ENCODE assay signal across 8 cellular contexts in the genomic region with DNA sequence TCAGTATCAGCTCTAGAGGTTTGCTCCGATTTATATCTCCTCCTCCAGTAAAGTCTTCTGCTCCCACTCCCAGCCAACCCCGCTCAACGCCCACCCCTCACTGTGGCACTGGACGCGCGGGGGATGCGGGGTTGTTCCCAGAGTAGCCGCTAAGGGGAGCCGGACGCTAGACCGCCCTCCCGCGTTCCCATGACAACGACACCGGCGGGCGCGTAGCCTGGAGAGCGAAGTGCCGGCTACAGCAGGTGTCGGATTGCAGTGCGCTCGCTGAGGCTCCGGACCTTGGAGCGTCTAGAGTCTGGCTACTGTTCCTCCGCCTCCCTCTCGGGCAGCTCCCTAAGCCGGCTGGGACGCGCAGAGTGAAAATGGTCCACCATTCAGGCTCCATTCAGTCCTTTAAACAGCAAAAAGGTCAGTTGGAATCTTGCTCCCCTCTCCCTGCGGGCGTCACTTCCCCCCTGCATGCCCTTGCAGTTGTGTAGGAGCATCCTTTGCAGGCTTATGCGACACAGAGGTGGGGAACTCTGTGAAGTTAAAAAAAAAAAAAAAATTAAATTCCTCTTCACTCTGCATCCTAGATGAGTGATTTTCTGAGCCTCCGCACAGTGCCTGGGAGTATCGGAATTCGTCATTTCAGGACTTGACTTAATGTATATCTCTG. TPM values are rescaled to one million over a fixed set of nuclear protein-coding genes. Genes with fewer than 3 reads are reported as not detected.
DNase-seq lines count a peak whose midpoint lies in the region; ATAC-seq and TF ChIP-seq lines count a peak whose summit lies in the region.

ANO3 (plus strand) TSS at position 220 of the 661 bp plus-strand sequence; CDS start at position 366, 146 bp downstream.

- H3K4me1 ChIP-seq in left lung (peaks cover 0 to 7% of the 10 kb centered on the region in 2 donors), thoracic aorta (ENCODE audit: control insufficient read depth in 1 of 2, low read depth in 2 of 2) (peaks cover 0 to 10% of the 10 kb centered on the region in 2 donors)

- TF ChIP-seq CTCF in left lung (IDR thresholded peaks at IDR 0.05), result peak in 1 of 2 donors; percentile 37
- peak; percentile 40 for TF ChIP-seq CTCF in thoracic aorta (IDR thresholded peaks at IDR 0.05)

- no peaks in the 10 kb centered on the region for H3K9me3 ChIP-seq in left lung
- H3K9me3 ChIP-seq in thoracic aorta, result no peaks in the 10 kb centered on the region

- H3K36me3 ChIP-seq in left lung (no peaks in the 10 kb centered on the region), thoracic aorta (no peaks in the 10 kb centered on the region)

- intact Hi-C loops in left lung (cut with DNase I), result no loop called here

- H3K27me3 ChIP-seq in left lung, result peaks cover 0 to 45% of the 10 kb centered on the region in 2 donors
- no peaks in the 10 kb centered on the region for H3K27me3 ChIP-seq in thoracic aorta (replicated peaks; ENCODE audit: insufficient read depth)

- ATAC-seq in GM19467 (IDR thresholded peaks at IDR 0.05; ENCODE audit: unreplicated experiment) (peak; percentile 99), HG03469 (IDR thresholded peaks at IDR 0.05; ENCODE audit: unreplicated experiment) (peak; percentile 82), left lung (peak; percentile 99), thoracic aorta (ENCODE audit: insufficient number of reproducible peaks, low FRiP score, low read depth) (no peak)

- H3K4me3 ChIP-seq in left lung (peak within 1 kb of the TSS in 1 of 2 donors; percentile 4), thoracic aorta (peak within 1 kb of the TSS; percentile 54)

- peak; percentile 76 for DNase-seq in EH (ENCODE audit: low read depth)
- DNase-seq in NCI-H82 (lab: John Stamatoyannopoulos, UW), result peak; percentile 94
- DNase-seq in left lung, result peak; percentile 79 to 87
- no peak for DNase-seq in thoracic aorta (ENCODE audit: low spot score)
- DNase-seq in activated CD4-positive, CD25-positive, alpha-beta regulatory T cell (lab: John Stamatoyannopoulos, UW), result no peak

- H3K27ac ChIP-seq in cingulate gyrus (ENCODE audit: low read depth, low read length) (peak within 1 kb of the TSS; percentile 39), left lung (no peak within 1 kb of the TSS), thoracic aorta (no peak within 1 kb of the TSS)

RNA-seq across cellular contexts. Expression of gene ANO3, which starts in this region (rescaled TPM):
- total RNA-seq in left lung (under 1 TPM; 0.31 to 0.67 TPM), thoracic aorta (10 to 100 TPM in 1 of 2 donors, under 1 TPM in 1; 0.71 to 13.4 TPM)

Comparison
In these comparisons a context has a peak if more than half of its experiments do, and no peak if none do; other contexts are left out.
1. Peak in DNase-seq and ATAC-seq in left lung; RNA of the gene not detected or under 1 TPM.
2. DNase-seq: peak in EH (single experiment) and NCI-H82 (single experiment); none in thoracic aorta (single experiment) and activated CD4-positive, CD25-positive, alpha-beta regulatory T cell (0 of 4).